In genomic region chr10:6384031-6384430, GRCh38 we compare ENCODE assay signal across 27 cellular contexts.
DNase-seq lines count a peak whose midpoint lies in the region; ATAC-seq and TF ChIP-seq lines count a peak whose summit lies in the region.
"Had no signal": no experiment of that assay in that cellular context is flagged by ENCODE, and none has a peak within 500 bp of the region (broad histone marks: within the 10 kb centered on the region; RNA-seq: fewer than 3 reads in every experiment).

No MANE protein-coding gene starts in this region.

- H3K36me3 Mint-ChIP-seq in activated naive CD8-positive, alpha-beta T cell treated with anti-CD3 and anti-CD28 coated beads, Interleukin-2, amount 50 U/mL, for 24 hours (ENCODE audit: low read depth): peaks cover 25% of the 10 kb centered on the region

- intact Hi-C loops in upper lobe of right lung (cut with DNase I): no loop called here

- H3K9ac ChIP-seq in BLaER1 treated with 17β-estradiol and CSF1 and Interleukin-3, amounts not matched to agents 10 nM and 100 nM: no peak overlapping the region

- no peaks in the 10 kb centered on the region; a peak in 1 of 22 replicates for H3K27me3 ChIP-seq in BLaER1 treated with 17β-estradiol and CSF1 and Interleukin-3, amounts not matched to agents 10 nM and 100 nM
- no peaks in the 10 kb centered on the region for H3K27me3 ChIP-seq in neutrophil
- no peaks in the 10 kb centered on the region for H3K27me3 ChIP-seq in upper lobe of right lung
- H3K27me3 ChIP-seq: SJCRH30 had no signal

- H3K27ac ChIP-seq in BLaER1 treated with 17β-estradiol and CSF1 and Interleukin-3, amounts not matched to agents 10 nM and 100 nM: peak overlapping the region in 4 of 11 experiments; percentile 71 to 74 (median 73); a peak in 4 of 22 replicates
- H3K27ac ChIP-seq in cingulate gyrus (ENCODE audit: low read depth, low read length) (peak overlapping the region; percentile 95), neutrophil (peak overlapping the region; percentile 84), upper lobe of right lung (peak overlapping the region; percentile 48)
- H3K27ac ChIP-seq: C4-2B, SJCRH30 had no signal

- peaks cover 29 to 85% (median 41%) of the 10 kb centered on the region in 10 experiments for H3K4me1 ChIP-seq in BLaER1 treated with 17β-estradiol and CSF1 and Interleukin-3, amounts not matched to agents 10 nM and 100 nM
- H3K4me1 ChIP-seq in neutrophil (ENCODE audit: control insufficient read depth in 1 of 2, insufficient read depth in 1 of 2, low read depth in 1 of 2, low read length in 1 of 2) (peaks cover 63% of the 10 kb centered on the region in 2 experiments), upper lobe of right lung (peaks cover 24% of the 10 kb centered on the region)

- H3K27ac Mint-ChIP-seq in activated naive CD8-positive, alpha-beta T cell treated with anti-CD3 and anti-CD28 coated beads, Interleukin-2, amount 50 U/mL, for 24 hours: no peak overlapping the region

- TF ChIP-seq CTCF in neutrophil (IDR thresholded peaks at IDR 0.05) (no peak), upper lobe of right lung (IDR thresholded peaks at IDR 0.05) (no peak)

- peaks cover 35 to 42% (median 37%) of the 10 kb centered on the region in 11 experiments for H3K9me3 ChIP-seq in BLaER1 treated with 17β-estradiol and CSF1 and Interleukin-3, amounts not matched to agents 10 nM and 100 nM (replicated peaks in 1 of 11)
- H3K9me3 ChIP-seq in neutrophil (no peaks in the 10 kb centered on the region), upper lobe of right lung (no peaks in the 10 kb centered on the region)
- H3K9me3 ChIP-seq: SJCRH30 had no signal

- H3K4me3 ChIP-seq in BLaER1 treated with 17β-estradiol and CSF1 and Interleukin-3, amounts not matched to agents 10 nM and 100 nM: no peak overlapping the region
- H3K4me3 ChIP-seq in neutrophil (ENCODE audit: low read depth in 1 of 2, low read length in 1 of 2) (no peak overlapping the region), upper lobe of right lung (no peak overlapping the region)
- H3K4me3 ChIP-seq: GM12878, K562, SJCRH30 had no signal

- peaks cover 3 to 25% (median 15%) of the 10 kb centered on the region in 11 experiments; a peak in 14 of 22 replicates for H3K36me3 ChIP-seq in BLaER1 treated with 17β-estradiol and CSF1 and Interleukin-3, amounts not matched to agents 10 nM and 100 nM
- H3K36me3 ChIP-seq in neutrophil (no peaks in the 10 kb centered on the region), upper lobe of right lung (no peaks in the 10 kb centered on the region)
- H3K36me3 ChIP-seq: SJCRH30 had no signal

- no peaks in the 10 kb centered on the region for H3K27me3 Mint-ChIP-seq in activated naive CD8-positive, alpha-beta T cell treated with anti-CD3 and anti-CD28 coated beads, Interleukin-2, amount 50 U/mL, for 24 hours

- H3K9me3 Mint-ChIP-seq in activated naive CD8-positive, alpha-beta T cell treated with anti-CD3 and anti-CD28 coated beads, Interleukin-2, amount 50 U/mL, for 24 hours: peaks cover 24% of the 10 kb centered on the region

- DNase-seq in upper lobe of right lung: no peak
- no peak for DNase-seq in activated naive CD8-positive, alpha-beta T cell treated with anti-CD3 and anti-CD28 coated beads, Interleukin-2, amount 50 U/mL, for 24 hours
- DNase-seq: AML-193; CD8-positive, alpha-beta memory T cell; DMS 273 treated with DMSO at 0.1 percent for 48 hours; DMS79; EL; GDM1; Kasumi-1; NCI-H1105 treated with DMSO at 0.1 percent for 48 hours; NCI-H146; NCI-H1930; NCI-H2107; NCI-H524; NCI-H774; PC-3; SJCRH30 had no signal

- no peak overlapping the region for H3K4me3 Mint-ChIP-seq in activated naive CD8-positive, alpha-beta T cell treated with anti-CD3 and anti-CD28 coated beads, Interleukin-2, amount 50 U/mL, for 24 hours
- H3K4me3 Mint-ChIP-seq: CD8-positive, alpha-beta memory T cell had no signal

- ATAC-seq in upper lobe of right lung (no peak), SK-N-SH treated with all-trans-retinoic acid at 6 μM for 48 hours (no peak), HG03135 (IDR thresholded peaks at IDR 0.05; ENCODE audit: unreplicated experiment) (no peak)
- ATAC-seq in activated naive CD8-positive, alpha-beta T cell treated with anti-CD3 and anti-CD28 coated beads, Interleukin-2, amount 50 U/mL, for 24 hours: no peak
- ATAC-seq: GM12878, HCT116, HepG2, K562, PC-3 had no signal

- no peaks in the 10 kb centered on the region for H4K20me1 ChIP-seq in BLaER1 treated with 17β-estradiol and CSF1 and Interleukin-3, amounts not matched to agents 10 nM and 100 nM

- peaks cover 36% of the 10 kb centered on the region for H3K4me1 Mint-ChIP-seq in activated naive CD8-positive, alpha-beta T cell treated with anti-CD3 and anti-CD28 coated beads, Interleukin-2, amount 50 U/mL, for 24 hours

- H3K4me2 ChIP-seq in BLaER1 treated with 17β-estradiol and CSF1 and Interleukin-3, amounts not matched to agents 10 nM and 100 nM: peak overlapping the region in 8 of 11 experiments; percentile 78 to 95 (median 88); a peak in 10 of 22 replicates

TF ChIP-seq in SK-N-SH treated with all-trans-retinoic acid at 6 μM for 48 hours, 23 proteins besides CTCF, POLR2A, EP300 and RAD21:
- TF ChIP-seq CSDC2 (CRISPR knock-in tag; IDR thresholded peaks at IDR 0.05): no peak
- no peak for TF ChIP-seq ZNF70 (CRISPR knock-in tag; IDR thresholded peaks at IDR 0.05)
- no peak for TF ChIP-seq ZFP30 (CRISPR knock-in tag; IDR thresholded peaks at IDR 0.05)
- TF ChIP-seq, protein P1, sequence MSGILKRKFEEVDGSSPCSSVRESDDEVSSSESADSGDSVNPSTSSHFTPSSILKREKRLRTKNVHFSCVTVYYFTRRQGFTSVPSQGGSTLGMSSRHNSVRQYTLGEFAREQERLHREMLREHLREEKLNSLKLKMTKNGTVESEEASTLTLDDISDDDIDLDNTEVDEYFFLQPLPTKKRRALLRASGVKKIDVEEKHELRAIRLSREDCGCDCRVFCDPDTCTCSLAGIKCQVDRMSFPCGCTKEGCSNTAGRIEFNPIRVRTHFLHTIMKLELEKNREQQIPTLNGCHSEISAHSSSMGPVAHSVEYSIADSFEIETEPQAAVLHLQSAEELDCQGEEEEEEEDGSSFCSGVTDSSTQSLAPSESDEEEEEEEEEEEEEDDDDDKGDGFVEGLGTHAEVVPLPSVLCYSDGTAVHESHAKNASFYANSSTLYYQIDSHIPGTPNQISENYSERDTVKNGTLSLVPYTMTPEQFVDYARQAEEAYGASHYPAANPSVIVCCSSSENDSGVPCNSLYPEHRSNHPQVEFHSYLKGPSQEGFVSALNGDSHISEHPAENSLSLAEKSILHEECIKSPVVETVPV (CRISPR knock-in tag; IDR thresholded peaks at IDR 0.05): no peak
- TF ChIP-seq BACH2 (CRISPR knock-in tag; IDR thresholded peaks at IDR 0.05; ENCODE audit: borderline replicate concordance): no peak
- TF ChIP-seq ZC3H10 (CRISPR knock-in tag; IDR thresholded peaks at IDR 0.05): no peak
- TF ChIP-seq, protein P2, sequence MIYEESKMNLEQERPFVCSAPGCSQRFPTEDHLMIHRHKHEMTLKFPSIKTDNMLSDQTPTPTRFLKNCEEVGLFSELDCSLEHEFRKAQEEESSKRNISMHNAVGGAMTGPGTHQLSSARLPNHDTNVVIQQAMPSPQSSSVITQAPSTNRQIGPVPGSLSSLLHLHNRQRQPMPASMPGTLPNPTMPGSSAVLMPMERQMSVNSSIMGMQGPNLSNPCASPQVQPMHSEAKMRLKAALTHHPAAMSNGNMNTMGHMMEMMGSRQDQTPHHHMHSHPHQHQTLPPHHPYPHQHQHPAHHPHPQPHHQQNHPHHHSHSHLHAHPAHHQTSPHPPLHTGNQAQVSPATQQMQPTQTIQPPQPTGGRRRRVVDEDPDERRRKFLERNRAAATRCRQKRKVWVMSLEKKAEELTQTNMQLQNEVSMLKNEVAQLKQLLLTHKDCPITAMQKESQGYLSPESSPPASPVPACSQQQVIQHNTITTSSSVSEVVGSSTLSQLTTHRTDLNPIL (CRISPR knock-in tag; IDR thresholded peaks at IDR 0.05; ENCODE audit: low read depth): no peak
- no peak for TF ChIP-seq ISL1 (CRISPR knock-in tag; IDR thresholded peaks at IDR 0.05)
- TF ChIP-seq PPARA (CRISPR knock-in tag; IDR thresholded peaks at IDR 0.05; ENCODE audit: borderline replicate concordance): no peak
